31 cellular contexts compared by ENCODE assay signal in genomic region chr7:142654398-142654797, GRCh38.
DNase-seq lines count a peak whose midpoint lies in the region; ATAC-seq and TF ChIP-seq lines count a peak whose summit lies in the region.
"Had no signal": no experiment of that assay in that cellular context is flagged by ENCODE, and none has a peak within 500 bp of the region (broad histone marks: within the 10 kb centered on the region; RNA-seq: fewer than 3 reads in every experiment).

No MANE protein-coding gene starts in this region.

- intact Hi-C loops in HCT116 (cut with micrococcal nuclease) = no loop called here
- intact Hi-C loops in PC-3 (cut with micrococcal nuclease) = loop anchor here (1.0 kb wide), 1 partner anchor 129 kb away; no protein-coding TSS in a partner anchor

- H3K36me3 Mint-ChIP-seq in activated T-cell treated with anti-CD3 and anti-CD28 coated beads, Interleukin-2, amount 50 U/mL, for 72 hours (ENCODE audit: insufficient read depth in 2 of 2) = no peaks in the 10 kb centered on the region
- no peaks in the 10 kb centered on the region for H3K36me3 Mint-ChIP-seq in WTC11
- H3K36me3 Mint-ChIP-seq: brain, mesothelial cell of epicardium, naive B cell had no signal

- no peak overlapping the region for H3K4me3 ChIP-seq in HCT116 (replicated peaks in 1 of 2; ENCODE audit: low read depth in 1 of 2, low read length in 2 of 2)
- no peak overlapping the region for H3K4me3 ChIP-seq in PC-3 (ENCODE audit: low read length)
- H3K4me3 ChIP-seq: GM23248 had no signal

- H3K27me3 Mint-ChIP-seq in activated T-cell treated with anti-CD3 and anti-CD28 coated beads, Interleukin-2, amount 50 U/mL, for 72 hours (ENCODE audit: low read depth) = no peaks in the 10 kb centered on the region
- no peaks in the 10 kb centered on the region; the same call in none of the 2 replicates for H3K27me3 Mint-ChIP-seq in WTC11 (ENCODE audit: low read depth)

- TF ChIP-seq CTCF in HCT116 (IDR thresholded peaks at IDR 0.05 in 2 of 3, conservative IDR thresholded peaks at IDR 0.05 in 1 of 3; ENCODE audit: borderline replicate concordance in 1 of 3, insufficient read depth in 1 of 3, low read depth in 2 of 3, low read length in 2 of 3) (peak in 2 of 3 experiments; percentile 9 to 27; a peak in 1 of 6 replicates), PC-3 (conservative IDR thresholded peaks at IDR 0.05; ENCODE audit: low read depth, low read length) (peak; percentile 56), WTC11 (IDR thresholded peaks at IDR 0.05) (no peak)

- TF ChIP-seq RAD21 in HCT116 (IDR thresholded peaks at IDR 0.05; ENCODE audit: low read depth) = peak; percentile 7; the same call in 1 of the 2 replicates

- no peak for DNase-seq in activated T-cell treated with anti-CD3 and anti-CD28 coated beads, Interleukin-2, amount 50 U/mL, for 72 hours
- DNase-seq in activated T-cell treated with anti-CD3 and anti-CD28 coated beads, Interleukin-2, amount 50 U/mL, for 1 hour = no peak
- DNase-seq in HCT116 (ENCODE audit: low read depth, low spot score) (no peak), PC-3 (peak; percentile 47), dermis blood vessel endothelial cell (peak; percentile 35), caudate nucleus (lab: John Stamatoyannopoulos, UW) (no peak), WTC11 (ENCODE audit: low spot score) (no peak)
- no peak for DNase-seq in stimulated activated naive CD4-positive, alpha-beta T cell (lab: John Stamatoyannopoulos, UW)
- DNase-seq: ACHN; activated CD4-positive, alpha-beta T cell treated with anti-CD3 and anti-CD28 coated beads for 48 hours; activated CD8-positive, alpha-beta memory T cell treated with anti-CD3 and anti-CD28 coated beads, Interleukin-2, amount 50 U/mL, for 4 hours; DND-41; effector CD8-positive, alpha-beta T cell; GM23248; head of caudate nucleus; Karpas-422; naive B cell; NCI-H1048; NCI-H187; NCI-H2171 treated with DMSO at 0.1 percent for 48 hours; NCI-H524 treated with DMSO at 0.1 percent for 48 hours; stimulated activated CD4-positive, alpha-beta T cell treated with anti-CD3 and anti-CD28 coated beads, Interleukin-15, amount 100 ng/mL, for 24 hours; stimulated activated naive CD4-positive, alpha-beta T cell treated with Interleukin-2 at 50 U/mL for 16 hours had no signal

- no peaks in the 10 kb centered on the region for H3K36me3 ChIP-seq in HCT116 (ENCODE audit: control insufficient read depth in 1 of 2, insufficient read depth in 2 of 2, low read length in 2 of 2)
- no peaks in the 10 kb centered on the region for H3K36me3 ChIP-seq in PC-3 (ENCODE audit: low read depth, low read length)
- H3K36me3 ChIP-seq: neutrophil had no signal

- CTCF ChIA-PET in HCT116 (lab: Charles Lee) = interaction anchor here (0.9 kb wide), 1 partner anchor 129 kb away, joined by 3 read pairs; no protein-coding TSS in a partner anchor
- CTCF ChIA-PET in PC-3 (lab: Charles Lee) = interaction anchor here (0.6 to 1.0 kb wide), 3 partner anchors 59 to 178 kb away, joined by 3 to 9 read pairs (median 5); no protein-coding TSS in a partner anchor
- CTCF ChIA-PET in WTC11 (lab: Charles Lee) = interaction anchor here (1.2 kb wide), 2 partner anchors 120 to 129 kb away, joined by 3 to 4 read pairs; no protein-coding TSS in a partner anchor

- no peaks in the 10 kb centered on the region for H3K79me2 ChIP-seq in HCT116 (ENCODE audit: insufficient read depth, low read length)
- no peaks in the 10 kb centered on the region for H3K79me2 ChIP-seq in PC-3 (ENCODE audit: low read length)

- no peak overlapping the region for H2AFZ ChIP-seq in HCT116 (ENCODE audit: low read depth, low read length, poor library complexity, severe bottlenecking)
- H2AFZ ChIP-seq in PC-3 (ENCODE audit: low read length) = no peak overlapping the region
- H2AFZ ChIP-seq: GM23248 had no signal

- POLR2A ChIA-PET in HCT116 (lab: Charles Lee) = no interaction called here
- POLR2A ChIA-PET in PC-3 (lab: Charles Lee; ENCODE audit: unreplicated experiment) = no interaction called here
- POLR2A ChIA-PET in WTC11 (lab: Charles Lee) = no interaction called here

- no peaks in the 10 kb centered on the region for H3K9me3 Mint-ChIP-seq in activated T-cell treated with anti-CD3 and anti-CD28 coated beads, Interleukin-2, amount 50 U/mL, for 72 hours
- H3K9me3 Mint-ChIP-seq in WTC11 = peaks cover 10% of the 10 kb centered on the region
- H3K9me3 Mint-ChIP-seq: activated T-helper 2 cell treated with anti-CD3 and anti-CD28 coated beads, Interferon-gamma antibody, Interleukin-2, Interleukin-4, amounts not matched to agents 10 μg/mL and 5 μg/mL and 100 μg/mL, durations not matched to agents 14 hours and 24 hours and 36 hours; brain had no signal

- H3K9me2 ChIP-seq in HCT116 (ENCODE audit: insufficient read depth) (no peaks in the 10 kb centered on the region), PC-3 (replicated peaks; ENCODE audit: low read length) (no peaks in the 10 kb centered on the region)

- H3F3A ChIP-seq in PC-3 (ENCODE audit: low read length, unreplicated experiment) = no peaks in the 10 kb centered on the region

- H3K9ac ChIP-seq in HCT116 (ENCODE audit: low read length) = no peak overlapping the region
- H3K9ac ChIP-seq in PC-3 (ENCODE audit: low read length) = no peak overlapping the region
- H3K9ac ChIP-seq: GM23248 had no signal

- H4K20me1 ChIP-seq in HCT116 (ENCODE audit: insufficient read depth) (no peaks in the 10 kb centered on the region; the same call in 1 of the 2 replicates), PC-3 (ENCODE audit: low read length) (no peaks in the 10 kb centered on the region)

- H3K4me1 Mint-ChIP-seq in activated T-cell treated with anti-CD3 and anti-CD28 coated beads, Interleukin-2, amount 50 U/mL, for 72 hours (ENCODE audit: low read depth) = no peaks in the 10 kb centered on the region
- H3K4me1 Mint-ChIP-seq in WTC11 = peaks cover 7% of the 10 kb centered on the region
- H3K4me1 Mint-ChIP-seq: brain, naive B cell had no signal

- H3K4me2 ChIP-seq in HCT116 (ENCODE audit: low read length) (no peak overlapping the region), PC-3 (ENCODE audit: low read length) (no peak overlapping the region)

- BruUV-seq in HCT116 (replicated peaks; lab: Mats Ljungman, UMichigan) (no TSS peak), PC-3 (replicated peaks; lab: Mats Ljungman, UMichigan) (no TSS peak)

- no peaks in the 10 kb centered on the region for H3K9me3 ChIP-seq in HCT116 (ENCODE audit: control insufficient read depth in 1 of 2, insufficient read depth in 1 of 2, low read depth in 1 of 2, low read length in 2 of 2)
- no peaks in the 10 kb centered on the region for H3K9me3 ChIP-seq in PC-3 (ENCODE audit: low read length)
- H3K9me3 ChIP-seq: neutrophil had no signal

- no peak overlapping the region for H3K4me3 Mint-ChIP-seq in activated T-cell treated with anti-CD3 and anti-CD28 coated beads, Interleukin-2, amount 50 U/mL, for 72 hours
- no peak overlapping the region for H3K4me3 Mint-ChIP-seq in WTC11
- H3K4me3 Mint-ChIP-seq: brain, mesothelial cell of epicardium, naive B cell had no signal

- H3K27ac ChIP-seq in HCT116 (ENCODE audit: low read depth, low read length) (no peak overlapping the region), PC-3 (ENCODE audit: low read length) (no peak overlapping the region), caudate nucleus (ENCODE audit: low read depth, low read length) (no peak overlapping the region)
- H3K27ac ChIP-seq: epithelial cell of prostate, GM23248, HL-60, neutrophil, RWPE1 had no signal

- H3K27ac Mint-ChIP-seq in activated T-cell treated with anti-CD3 and anti-CD28 coated beads, Interleukin-2, amount 50 U/mL, for 72 hours = peak overlapping the region; percentile 79
- H3K27ac Mint-ChIP-seq in WTC11 = no peak overlapping the region
- H3K27ac Mint-ChIP-seq: activated T-helper 2 cell treated with anti-CD3 and anti-CD28 coated beads, Interferon-gamma antibody, Interleukin-2, Interleukin-4, amounts not matched to agents 10 μg/mL and 5 μg/mL and 100 μg/mL, durations not matched to agents 14 hours and 24 hours and 36 hours; brain; mesothelial cell of epicardium; progenitor cell of endocrine pancreas had no signal

- no peak for ATAC-seq in activated T-cell treated with anti-CD3 and anti-CD28 coated beads, Interleukin-2, amount 50 U/mL, for 72 hours (replicated peaks in 1 of 2)
- ATAC-seq in HCT116 (no peak), PC-3 (no peak), WTC11 (no peak)

- no peak for TF ChIP-seq POLR2A in HCT116 (IDR thresholded peaks at IDR 0.05; ENCODE audit: borderline replicate concordance, extremely low read depth, insufficient read depth, insufficient read length)

- H3K27me3 ChIP-seq in HCT116 (ENCODE audit: insufficient read depth, low read length) (peaks cover 21% of the 10 kb centered on the region), PC-3 (ENCODE audit: low read length) (peaks cover 63% of the 10 kb centered on the region)
- H3K27me3 ChIP-seq: neutrophil had no signal

- H3K4me1 ChIP-seq in HCT116 (ENCODE audit: control insufficient read depth in 1 of 2, insufficient read depth in 2 of 2, low read length in 2 of 2) (no peaks in the 10 kb centered on the region), PC-3 (ENCODE audit: insufficient read depth, low read length) (no peaks in the 10 kb centered on the region)

- RAD21 ChIA-PET in HCT116 (lab: Charles Lee; ENCODE audit: low non-redundant PET in 1 of 2, low total read pairs in 2 of 2, uncharacterized antibody in 2 of 2, unreplicated experiment in 2 of 2) = no interaction called here

TF ChIP-seq in WTC11, 78 proteins besides CTCF, POLR2A, EP300 and RAD21:
- TF ChIP-seq ATF1 (CRISPR knock-in tag; IDR thresholded peaks at IDR 0.05) = no peak
- TF ChIP-seq HMGA2 (CRISPR knock-in tag; IDR thresholded peaks at IDR 0.05) = no peak
- no peak for TF ChIP-seq RELA (CRISPR knock-in tag; IDR thresholded peaks at IDR 0.05; ENCODE audit: borderline replicate concordance)
- no peak for TF ChIP-seq ZNF416 (CRISPR knock-in tag; IDR thresholded peaks at IDR 0.05)

Comparison
In these comparisons a context has a peak if more than half of its experiments do, and no peak if none do; other contexts are left out.
1. DNase-seq: peak in PC-3 (single experiment) and dermis blood vessel endothelial cell (single experiment); none in activated T-cell treated with anti-CD3 and anti-CD28 coated beads, Interleukin-2, amount 50 U/mL, for 72 hours (0 of 2), activated T-cell treated with anti-CD3 and anti-CD28 coated beads, Interleukin-2, amount 50 U/mL, for 1 hour (single experiment), HCT116 (single experiment), caudate nucleus (0 of 61), WTC11 (single experiment) and stimulated activated naive CD4-positive, alpha-beta T cell (0 of 6).